Comparison of ENCODE assay signal across 20 cellular contexts in the genomic region with DNA sequence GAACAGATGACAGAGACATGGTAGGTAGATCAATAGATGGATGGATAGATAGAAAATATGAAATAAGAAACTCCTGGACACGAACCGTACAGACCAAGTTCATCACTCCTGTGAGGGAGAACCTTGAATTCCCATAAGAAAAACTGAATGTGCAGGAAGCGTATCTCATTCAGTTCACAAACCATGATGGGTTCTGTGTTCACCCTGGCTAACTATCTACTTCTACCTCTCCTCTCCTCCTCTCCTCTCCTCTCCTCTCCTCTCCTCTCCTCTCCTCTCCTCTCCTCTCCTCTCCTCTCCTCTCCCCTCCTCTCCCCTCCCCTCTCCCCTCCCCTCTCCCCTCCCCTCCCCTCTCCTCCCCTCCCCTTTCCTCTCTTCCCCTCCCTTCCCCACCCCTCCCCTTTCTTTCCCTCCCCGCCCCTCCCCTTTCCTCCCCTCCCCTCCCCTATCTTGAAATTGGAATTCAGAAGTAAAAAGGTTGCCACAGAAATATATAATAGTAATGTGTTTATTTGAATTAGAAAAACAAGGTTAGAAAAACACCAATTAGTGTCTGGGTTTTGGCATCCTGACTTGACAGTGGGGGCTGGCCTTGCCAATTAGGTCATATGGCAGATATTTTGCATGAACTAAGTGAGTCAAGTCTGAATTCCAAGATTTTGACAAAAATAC.
"Had no signal": no experiment of that assay in that cellular context is flagged by ENCODE, and none has a peak within 500 bp of the region (broad histone marks: within the 10 kb centered on the region; RNA-seq: fewer than 3 reads in every experiment).

No MANE protein-coding gene starts in this region.

- H3K27ac ChIP-seq: coronary artery, esophagus squamous epithelium, gastrocnemius medialis, left lung, lower lobe of right lung had no signal

- H3K9me3 ChIP-seq: esophagus squamous epithelium, gastrocnemius medialis, left lung, lower lobe of right lung, mucosa of descending colon had no signal

- H3K4me1 Mint-ChIP-seq: naive B cell had no signal

- H3K4me1 ChIP-seq: esophagus squamous epithelium, gastrocnemius medialis, left lung, lower lobe of right lung had no signal

- H3K4me3 ChIP-seq: coronary artery, esophagus squamous epithelium, gastrocnemius medialis, hepatocyte, left lung, lower lobe of right lung, mucosa of descending colon had no signal

- H3K36me3 Mint-ChIP-seq: mesothelial cell of epicardium had no signal

- H3K27ac Mint-ChIP-seq: dendritic cell treated with granulocyte-macrophage colony-stimulating factor and Interleukin-4, amounts not matched to agents 40 ng/mL and 50 ng/mL, for 4 days; effector memory CD8-positive, alpha-beta T cell; naive B cell had no signal

- DNase-seq: effector CD8-positive, alpha-beta T cell; effector memory CD8-positive, alpha-beta T cell; esophagus squamous epithelium; foreskin fibroblast; foreskin melanocyte; gastrocnemius medialis; glutamatergic neuron; head of caudate nucleus; hypothalamus; left cardiac atrium; left lung; left ventricle myocardium superior; lower lobe of right lung; mesenchymal stem cell; mucosa of descending colon; naive B cell had no signal

- H3K4me3 Mint-ChIP-seq: dendritic cell treated with granulocyte-macrophage colony-stimulating factor and Interleukin-4, amounts not matched to agents 40 ng/mL and 50 ng/mL, for 4 days; effector memory CD8-positive, alpha-beta T cell; mesothelial cell of epicardium; naive B cell had no signal

- H3K36me3 ChIP-seq: esophagus squamous epithelium, gastrocnemius medialis, left lung, lower lobe of right lung had no signal

- H3K27me3 ChIP-seq: gastrocnemius medialis, hepatocyte, left lung had no signal

- H3K9me3 Mint-ChIP-seq: dendritic cell treated with granulocyte-macrophage colony-stimulating factor and Interleukin-4, amounts not matched to agents 40 ng/mL and 50 ng/mL, for 4 days; effector memory CD8-positive, alpha-beta T cell had no signal
